16 cellular contexts compared by ENCODE assay signal in genomic region chr15:71538181-71538580, GRCh38.
"Had no signal": no experiment of that assay in that cellular context is flagged by ENCODE, and none has a peak within 500 bp of the region (broad histone marks: within the 10 kb centered on the region; RNA-seq: fewer than 3 reads in every experiment).

No MANE protein-coding gene starts in this region.

- DNase-seq: activated CD4-positive, alpha-beta T cell treated with anti-CD3 and anti-CD28 coated beads for 1 hour; activated CD4-positive, alpha-beta T cell treated with anti-CD3 and anti-CD28 coated beads, Interleukin-2, amount 50 U/mL, for 4 hours; activated naive CD4-positive, alpha-beta T cell treated with anti-CD3 and anti-CD28 coated beads for 36 hours; activated naive CD8-positive, alpha-beta T cell treated with anti-CD3 and anti-CD28 coated beads, Interleukin-2, amount 50 U/mL, for 24 hours; gastrocnemius medialis; heart left ventricle; immature natural killer cell; midbrain; pancreas; retina; T-cell; T1000 had no signal

- H3K27ac Mint-ChIP-seq: activated naive CD4-positive, alpha-beta T cell treated with anti-CD3 and anti-CD28 coated beads for 36 hours; activated naive CD8-positive, alpha-beta T cell treated with anti-CD3 and anti-CD28 coated beads, Interleukin-2, amount 50 U/mL, for 24 hours; activated T-helper 17 cell treated with anti-CD3 and anti-CD28 coated beads, Interleukin-2, amount 50 U/mL, for 72 hours; immature natural killer cell; stimulated activated effector memory CD8-positive, alpha-beta T cell treated with anti-CD3 and anti-CD28 coated beads, Interleukin-12 subunit alpha, Interleukin-12 subunit beta, amount 100 ng/mL, for 72 hours; T-cell had no signal

- ATAC-seq: activated naive CD8-positive, alpha-beta T cell treated with anti-CD3 and anti-CD28 coated beads, Interleukin-2, amount 50 U/mL, for 24 hours; activated T-helper 17 cell treated with anti-CD3 and anti-CD28 coated beads, Interleukin-2, amount 50 U/mL, for 72 hours; gastrocnemius medialis; heart left ventricle; pancreas; stimulated activated effector memory CD8-positive, alpha-beta T cell treated with anti-CD3 and anti-CD28 coated beads, Interleukin-12 subunit alpha, Interleukin-12 subunit beta, amount 100 ng/mL, for 72 hours; T-cell had no signal

- H3K9me3 ChIP-seq: ascending aorta, gastrocnemius medialis, pancreas had no signal

- H3K36me3 Mint-ChIP-seq: stimulated activated effector memory CD8-positive, alpha-beta T cell treated with anti-CD3 and anti-CD28 coated beads, Interleukin-12 subunit alpha, Interleukin-12 subunit beta, amount 100 ng/mL, for 72 hours; T-cell had no signal

- H3K36me3 ChIP-seq: ascending aorta, gastrocnemius medialis, heart left ventricle, pancreas had no signal

- H3K4me1 ChIP-seq: ascending aorta, gastrocnemius medialis, heart left ventricle, pancreas had no signal

- H3K4me1 Mint-ChIP-seq: activated naive CD8-positive, alpha-beta T cell treated with anti-CD3 and anti-CD28 coated beads, Interleukin-2, amount 50 U/mL, for 24 hours; activated T-helper 17 cell treated with anti-CD3 and anti-CD28 coated beads, Interleukin-2, amount 50 U/mL, for 72 hours; immature natural killer cell; stimulated activated effector memory CD8-positive, alpha-beta T cell treated with anti-CD3 and anti-CD28 coated beads, Interleukin-12 subunit alpha, Interleukin-12 subunit beta, amount 100 ng/mL, for 72 hours; T-cell had no signal

- H3K27me3 ChIP-seq: ascending aorta, gastrocnemius medialis, heart left ventricle, pancreas had no signal

- H3K27ac ChIP-seq: ascending aorta, gastrocnemius medialis, heart left ventricle, pancreas had no signal

- H3K4me3 ChIP-seq: ascending aorta, gastrocnemius medialis, heart left ventricle, lung, pancreas had no signal

- H3K9me3 Mint-ChIP-seq: activated T-helper 17 cell treated with anti-CD3 and anti-CD28 coated beads, Interleukin-2, amount 50 U/mL, for 72 hours had no signal

- H3K4me3 Mint-ChIP-seq: activated naive CD4-positive, alpha-beta T cell treated with anti-CD3 and anti-CD28 coated beads for 36 hours; activated naive CD8-positive, alpha-beta T cell treated with anti-CD3 and anti-CD28 coated beads, Interleukin-2, amount 50 U/mL, for 24 hours; activated T-helper 17 cell treated with anti-CD3 and anti-CD28 coated beads, Interleukin-2, amount 50 U/mL, for 72 hours; immature natural killer cell; stimulated activated effector memory CD8-positive, alpha-beta T cell treated with anti-CD3 and anti-CD28 coated beads, Interleukin-12 subunit alpha, Interleukin-12 subunit beta, amount 100 ng/mL, for 72 hours; T-cell had no signal
